In genomic region chrX:49269010-49269767, GRCh38 we compare ENCODE assay signal across 8 cellular contexts. TPM values are rescaled to one million over a fixed set of nuclear protein-coding genes. Genes with fewer than 3 reads are reported as not detected.
A peak's percentile ranks its signal among the peaks of the same experiment; 100 is the strongest.
DNase-seq lines count a peak whose midpoint lies in the region; ATAC-seq and TF ChIP-seq lines count a peak whose summit lies in the region.

No MANE protein-coding gene starts in this region.

- H3K27me3 ChIP-seq in GM06990 (replicated peaks; ENCODE audit: control insufficient read depth, insufficient read depth, low read length) (no peaks in the 10 kb centered on the region), gastroesophageal sphincter (no peaks in the 10 kb centered on the region), neutrophil (no peaks in the 10 kb centered on the region)

- H3K9me3 ChIP-seq in gastroesophageal sphincter (no peaks in the 10 kb centered on the region), neutrophil (no peaks in the 10 kb centered on the region)

- peak; percentile 85 for ATAC-seq in HG02571 (IDR thresholded peaks at IDR 0.05; ENCODE audit: unreplicated experiment)
- ATAC-seq in gastroesophageal sphincter, result peak; percentile 95

- H3K4me1 ChIP-seq in gastroesophageal sphincter (peaks cover 0 to 39% (median 7%) of the 10 kb centered on the region in 3 donors), neutrophil (ENCODE audit: control insufficient read depth in 1 of 2, insufficient read depth in 1 of 2, low read depth in 1 of 2, low read length in 1 of 2) (peaks cover 18 to 37% of the 10 kb centered on the region in 2 experiments)

- TF ChIP-seq CTCF in GM06990 (IDR thresholded peaks at IDR 0.05; ENCODE audit: insufficient read depth, low read length, poor library complexity, severe bottlenecking) (no peak), NB4 (IDR thresholded peaks at IDR 0.05; ENCODE audit: low read depth, low read length) (no peak), gastroesophageal sphincter (IDR thresholded peaks at IDR 0.05) (no peak), neutrophil (IDR thresholded peaks at IDR 0.05) (no peak)

- no peak for TF ChIP-seq EP300 in gastroesophageal sphincter (IDR thresholded peaks at IDR 0.05)

- H3K36me3 ChIP-seq in GM06990 (ENCODE audit: control insufficient read depth, insufficient read depth, low read length) (no peaks in the 10 kb centered on the region; the same call in 1 of the 2 replicates), gastroesophageal sphincter (no peaks in the 10 kb centered on the region), neutrophil (no peaks in the 10 kb centered on the region)

- DNase-seq in GM06990 (ENCODE audit: extremely low read depth, insufficient read length), result peak; percentile 94
- peak; percentile 98 for DNase-seq in NB4 (ENCODE audit: low read depth)
- DNase-seq in SK-N-DZ (ENCODE audit: low spot score), result peak; percentile 98
- peak; percentile 96 for DNase-seq in activated naive CD4-positive, alpha-beta T cell treated with anti-CD3 and anti-CD28 coated beads, Interleukin-2, amount 50 U/mL, for 16 hours
- peak; percentile 70 to 97 (median 92) for DNase-seq in substantia nigra (lab: John Stamatoyannopoulos, UW)

- H3K4me3 ChIP-seq in GM06990 (replicated peaks; ENCODE audit: low read depth, low read length) (peak overlapping the region; percentile 71), NB4 (ENCODE audit: low read depth, low read length) (peak overlapping the region; percentile 76), gastroesophageal sphincter (peak overlapping the region; percentile 40 to 77), neutrophil (ENCODE audit: low read depth in 1 of 2, low read length in 1 of 2) (peak overlapping the region; percentile 68 to 76)

- TF ChIP-seq POLR2A in NB4 (IDR thresholded peaks at IDR 0.05; ENCODE audit: extremely low read depth, insufficient read length), result peak; percentile 66
- peak in 1 of 2 donors; percentile 23 for TF ChIP-seq POLR2A in gastroesophageal sphincter (IDR thresholded peaks at IDR 0.05)

- 1 to 50% methylated on average over 29 to 31 of the region's 45 CpGs for WGBS in gastroesophageal sphincter (ENCODE audit: low coverage in 1 of 2), 2 donors

- H3K27ac ChIP-seq in gastroesophageal sphincter (peak overlapping the region; percentile 78 to 97 (median 92)), neutrophil (peak overlapping the region; percentile 96), substantia nigra (ENCODE audit: low read depth, low read length, poor library complexity, severe bottlenecking) (peak overlapping the region; percentile 93)

RNA-seq across cellular contexts. Expression of gene PPP1R3F, which starts 0.4 kb away (rescaled TPM):
- 6.5 and 11.1 TPM in 2 replicates for polyA plus RNA-seq in SK-N-DZ (2014; cell fraction: cytosol; rRNA removed)
- polyA plus RNA-seq in SK-N-DZ (2014; cell fraction: nucleus; rRNA removed), result 9.9 and 12.9 TPM in 2 replicates
- 10 to 100 TPM; 12.0 to 27.5 (median 17.0) TPM for total RNA-seq in gastroesophageal sphincter

RNA-seq across cellular contexts. Expression of gene FOXP3, which starts 4.7 kb away (rescaled TPM):
- polyA plus RNA-seq in SK-N-DZ (2014; cell fraction: cytosol; rRNA removed), result 0.24 TPM in 1 of 2 replicates, not detected in the other
- not detected in 2 replicates for polyA plus RNA-seq in SK-N-DZ (2014; cell fraction: nucleus; rRNA removed)
- under 1 TPM in 1 of 4 donors, not detected in 3; 0.22 TPM for total RNA-seq in gastroesophageal sphincter

RNA-seq across cellular contexts. Expression of gene CCDC22, which starts 33.9 kb away (rescaled TPM):
- 20.1 TPM in 2 replicates for polyA plus RNA-seq in SK-N-DZ (2014; cell fraction: cytosol; rRNA removed)
- 28.2 and 31.1 TPM in 2 replicates for polyA plus RNA-seq in SK-N-DZ (2014; cell fraction: nucleus; rRNA removed)
- 10 to 100 TPM; 10.7 to 17.9 (median 14.1) TPM for total RNA-seq in gastroesophageal sphincter

RNA-seq across cellular contexts. Expression of gene GAGE10, which starts 34.3 kb away (rescaled TPM):
- not detected in 2 replicates for polyA plus RNA-seq in SK-N-DZ (2014; cell fraction: cytosol; rRNA removed)
- polyA plus RNA-seq in SK-N-DZ (2014; cell fraction: nucleus; rRNA removed), result not detected in 2 replicates
- total RNA-seq in gastroesophageal sphincter, result not detected

RNA-seq across cellular contexts. Expression of gene CACNA1F, which starts 36.0 kb away (rescaled TPM):
- 0.06 and 0.61 TPM in 2 replicates for polyA plus RNA-seq in SK-N-DZ (2014; cell fraction: cytosol; rRNA removed)
- 0.43 and 2.0 TPM in 2 replicates for polyA plus RNA-seq in SK-N-DZ (2014; cell fraction: nucleus; rRNA removed)
- total RNA-seq in gastroesophageal sphincter, result 1 to 10 TPM in 1 of 4 donors, not detected in 3; 1.7 TPM

Comparison
In these comparisons a context has a peak if more than half of its experiments do, and no peak if none do; other contexts are left out.
1. Peak in every context shown above with its lines: DNase-seq, ATAC-seq, H3K4me3 ChIP-seq and H3K27ac ChIP-seq.